ENCODE assay signal across 11 cellular contexts in genomic region chr15:66956672-66957540, GRCh38.
"Had no signal": no experiment of that assay in that cellular context is flagged by ENCODE, and none has a peak within 500 bp of the region (broad histone marks: within the 10 kb centered on the region; RNA-seq: fewer than 3 reads in every experiment).

No MANE protein-coding gene starts in this region.

- DNase-seq: activated CD4-positive, CD25-positive, alpha-beta regulatory T cell; activated CD8-positive, alpha-beta memory T cell treated with anti-CD3 and anti-CD28 coated beads, Interleukin-2, amount 10 ng/mL, durations not matched to agents 7 days and 5 days; activated effector memory CD4-positive, alpha-beta T cell treated with anti-CD3 and anti-CD28 coated beads, Interleukin-2, amount 50 U/mL, for 16 hours; activated T-cell treated with anti-CD3 and anti-CD28 coated beads, Interleukin-2, amount 50 U/mL, for 24 hours; amygdala; cerebellar nuclear complex; foreskin melanocyte; natural killer cell; sigmoid colon; stimulated activated naive CD4-positive, alpha-beta T cell treated with Interleukin-2 at 50 U/mL for 16 hours had no signal

- H3K27ac ChIP-seq: sigmoid colon had no signal

- H3K4me1 ChIP-seq: sigmoid colon had no signal

- ATAC-seq: activated CD8-positive, alpha-beta memory T cell treated with anti-CD3 and anti-CD28 coated beads, Interleukin-2, amount 10 ng/mL, durations not matched to agents 7 days and 5 days; left lobe of liver; natural killer cell had no signal

- H3K9me3 ChIP-seq: sigmoid colon had no signal

- H3K27me3 ChIP-seq: sigmoid colon had no signal

- H3K36me3 ChIP-seq: sigmoid colon had no signal

- H3K4me3 ChIP-seq: sigmoid colon had no signal
